ENCODE assay signal across 8 cellular contexts in genomic region chr2:203535078-203535783, GRCh38. TPM values are rescaled to one million over a fixed set of nuclear protein-coding genes. Genes with fewer than 3 reads are reported as not detected.
A peak's percentile ranks its signal among the peaks of the same experiment; 100 is the strongest.
DNase-seq lines count a peak whose midpoint lies in the region; ATAC-seq and TF ChIP-seq lines count a peak whose summit lies in the region.

Gene RAPH1, minus strand, starts transcription at chr2:203535301. Its CDS starts 39,948 bp downstream, at chr2:203495353.

- H3K27ac ChIP-seq in H9 (ENCODE audit: insufficient read length, low read depth, low read length) (peak within 1 kb of the TSS; percentile 3), angular gyrus (ENCODE audit: low read depth, low read length) (peak within 1 kb of the TSS; percentile 75), left ventricle myocardium inferior (replicated peaks) (peak within 1 kb of the TSS; percentile 93)

- no peak within 1 kb of the TSS for H3K23ac ChIP-seq in H9 (ENCODE audit: insufficient read length, low read depth, low read length)

- peak within 1 kb of the TSS; percentile 79 for H3K9ac ChIP-seq in H9 (ENCODE audit: extremely low read depth, insufficient read length, low read length)

- no peak within 1 kb of the TSS for H2AFZ ChIP-seq in H9 (ENCODE audit: low read length)

- peak within 1 kb of the TSS; percentile 94 for H3K4me3 ChIP-seq in left ventricle myocardium inferior

- no peak within 1 kb of the TSS for H3K4ac ChIP-seq in H9 (ENCODE audit: low read depth, low read length)

- H4K20me1 ChIP-seq in H9 (ENCODE audit: control insufficient read depth, insufficient read depth, insufficient read length): no peaks in the 10 kb centered on the region

- no peak within 1 kb of the TSS for H2AK5ac ChIP-seq in H9 (ENCODE audit: insufficient read length, low read length)

- no peak within 1 kb of the TSS for H4K91ac ChIP-seq in H9 (ENCODE audit: insufficient read length, low read depth, low read length)

- H3K23me2 ChIP-seq in H9 (ENCODE audit: insufficient read length, low read depth, low read length, poor library complexity, severe bottlenecking): peaks cover 11% of the 10 kb centered on the region

- peaks cover 23 to 30% of the 10 kb centered on the region in 2 experiments for H3K4me1 Mint-ChIP-seq in H9
- H3K4me1 Mint-ChIP-seq in T-helper 17 cell: peaks cover 17% of the 10 kb centered on the region
- H3K4me1 Mint-ChIP-seq in type B pancreatic cell (ENCODE audit: unreplicated experiment): peaks cover 16% of the 10 kb centered on the region

- no peaks in the 10 kb centered on the region; the same call in 1 of the 2 replicates for H3K27me3 ChIP-seq in H9 (ENCODE audit: insufficient read depth, low read length)
- H3K27me3 ChIP-seq in left ventricle myocardium inferior (ENCODE audit: low read depth): no peaks in the 10 kb centered on the region

- no peak within 1 kb of the TSS for H3T11ph ChIP-seq in H9 (ENCODE audit: low read length)

- peaks cover 10% of the 10 kb centered on the region for H3K79me1 ChIP-seq in H9 (ENCODE audit: insufficient read depth, low read depth, low read length, poor library complexity, severe bottlenecking)

- intact Hi-C loops in left ventricle myocardium inferior (cut with micrococcal nuclease): no loop called here
- intact Hi-C loops in posterior vena cava (cut with DNase I): loop anchor here in 1 of 2 donors (10.0 kb wide), 1 partner anchor 100 kb away; no protein-coding TSS in a partner anchor

- H3K27me3 Mint-ChIP-seq in H9 (ENCODE audit: low read depth): peaks cover 13% of the 10 kb centered on the region
- H3K27me3 Mint-ChIP-seq in T-helper 17 cell: peaks cover 19% of the 10 kb centered on the region
- peaks cover 13% of the 10 kb centered on the region for H3K27me3 Mint-ChIP-seq in type B pancreatic cell

- H2BK120ac ChIP-seq in H9 (ENCODE audit: low read depth, low read length, poor library complexity, severe bottlenecking): no peak within 1 kb of the TSS

- no peak within 1 kb of the TSS for H3K56ac ChIP-seq in H9 (ENCODE audit: insufficient read length, low read depth, low read length)

- WGBS in H9 (ENCODE audit: extremely low coverage, insufficient read length, low lambda C conversion rate): no CpG with 5 or more reads among the region's 92 CpGs

- H4K8ac ChIP-seq in H9 (replicated peaks; ENCODE audit: insufficient read length, low read depth, low read length): no peak within 1 kb of the TSS

- peak within 1 kb of the TSS; percentile 92 for H3K18ac ChIP-seq in H9 (ENCODE audit: insufficient read length, low read depth, low read length)

- H4K5ac ChIP-seq in H9 (ENCODE audit: insufficient read length, low read depth, low read length): no peak within 1 kb of the TSS

- H3K27ac Mint-ChIP-seq in H9 (peak within 1 kb of the TSS; percentile 88 to 96 (median 91)), T-helper 17 cell (peak within 1 kb of the TSS; percentile 54), type B pancreatic cell (peak within 1 kb of the TSS; percentile 96)

- H2BK15ac ChIP-seq in H9 (ENCODE audit: low read depth, low read length): no peak within 1 kb of the TSS

- peaks cover 2% of the 10 kb centered on the region; the same call in 1 of the 2 replicates for H3K4me1 ChIP-seq in H9 (ENCODE audit: insufficient read depth, low read length)
- peaks cover 45% of the 10 kb centered on the region for H3K4me1 ChIP-seq in left ventricle myocardium inferior

- no peak within 1 kb of the TSS for H2BK12ac ChIP-seq in H9 (ENCODE audit: insufficient read length, low read depth, low read length)

- H3K4me3 Mint-ChIP-seq in H9 (peak within 1 kb of the TSS; percentile 85 to 92), T-helper 17 cell (peak within 1 kb of the TSS; percentile 93), type B pancreatic cell (peak within 1 kb of the TSS; percentile 96)

- H3K9me3 ChIP-seq in H9 (ENCODE audit: control insufficient read depth, low read depth, low read length) (no peaks in the 10 kb centered on the region), T-helper 17 cell (ENCODE audit: control insufficient read depth, low read length, poor library complexity, severe bottlenecking) (no peaks in the 10 kb centered on the region), left ventricle myocardium inferior (replicated peaks) (peaks cover 13% of the 10 kb centered on the region)

- no peak within 1 kb of the TSS for H2BK20ac ChIP-seq in H9 (ENCODE audit: low read depth, low read length, poor library complexity, severe bottlenecking)

- H3K4me2 ChIP-seq in H9 (ENCODE audit: insufficient read depth, insufficient read length, low read length): peak within 1 kb of the TSS; percentile 98

- H3K36me3 Mint-ChIP-seq in H9 (ENCODE audit: insufficient read depth in 1 of 3, low read depth in 3 of 3) (peaks cover 0 to 14% (median 7%) of the 10 kb centered on the region in 3 experiments; a peak in 5 of 7 replicates), T-helper 17 cell (ENCODE audit: low read depth) (no peaks in the 10 kb centered on the region), type B pancreatic cell (no peaks in the 10 kb centered on the region)

- H3K9me3 Mint-ChIP-seq in H9: peaks cover 12 to 13% of the 10 kb centered on the region in 2 experiments
- peaks cover 10% of the 10 kb centered on the region for H3K9me3 Mint-ChIP-seq in type B pancreatic cell

- H3K14ac ChIP-seq in H9 (ENCODE audit: insufficient read depth, low read length): peak within 1 kb of the TSS; percentile 97

- no peak within 1 kb of the TSS for H2BK5ac ChIP-seq in H9 (ENCODE audit: insufficient read length, low read length)

- ATAC-seq in T-helper 17 cell: peak; percentile 69

- H3K79me2 ChIP-seq in H9 (ENCODE audit: insufficient read depth, low read length): no peaks in the 10 kb centered on the region; the same call in 1 of the 2 replicates

- TF ChIP-seq CTCF in H9 (conservative IDR thresholded peaks at IDR 0.05) (no peak), left ventricle myocardium inferior (IDR thresholded peaks at IDR 0.05; ENCODE audit: borderline replicate concordance) (no peak), type B pancreatic cell (conservative IDR thresholded peaks at IDR 0.05) (no peak)

- peak; percentile 64 for DNase-seq in DMS114 treated with DMSO at 0.1 percent for 48 hours (lab: John Stamatoyannopoulos, UW; ENCODE audit: unreplicated experiment)
- DNase-seq in H9: peak; percentile 88
- DNase-seq in NCI-H1105 (lab: John Stamatoyannopoulos, UW): peak; percentile 53
- peak; percentile 39 to 46 (median 44) for DNase-seq in T-helper 17 cell
- DNase-seq in left ventricle myocardium inferior: peak; percentile 91
- DNase-seq in posterior vena cava (ENCODE audit: low spot score): peak; percentile 96
- peak; percentile 85 for DNase-seq in type B pancreatic cell (ENCODE audit: extremely low spot score, unreplicated experiment)

- H3K36me3 ChIP-seq in left ventricle myocardium inferior: no peaks in the 10 kb centered on the region

RNA-seq across cellular contexts. Expression of gene RAPH1, which starts in this region (rescaled TPM):
- total RNA-seq in H9 (2021): 17.1 and 17.8 TPM in 2 replicates
- 1 to 10 TPM; 3.6 to 6.1 TPM for total RNA-seq in T-helper 17 cell
- 17.2 TPM for total RNA-seq in left ventricle myocardium inferior
- total RNA-seq in posterior vena cava: 10 to 100 TPM; 44.0 to 48.4 TPM
- 15.4 and 25.7 TPM in 2 replicates for total RNA-seq in type B pancreatic cell (ENCODE audit: low replicate concordance)

Comparison
In these comparisons a context has a peak if more than half of its experiments do, and no peak if none do; other contexts are left out.
1. Peak in every context shown above with its lines: DNase-seq, ATAC-seq, H3K4me3 ChIP-seq and H3K27ac ChIP-seq.
2. DNase-seq: peak in every context shown above with its lines; median percentile 96 in posterior vena cava; 91 in left ventricle myocardium inferior; 88 in H9; 85 in type B pancreatic cell; 64 in DMS114 treated with DMSO at 0.1 percent for 48 hours; 53 in NCI-H1105; 44 in T-helper 17 cell.
3. H3K27ac ChIP-seq: peak in every context shown above with its lines; median percentile 93 in left ventricle myocardium inferior; 75 in angular gyrus; 3 in H9.